ENCODE assay signal across 20 cellular contexts in genomic region chr10:132856869-132857524, GRCh38.
DNase-seq lines count a peak whose midpoint lies in the region; ATAC-seq and TF ChIP-seq lines count a peak whose summit lies in the region.
"Had no signal": no experiment of that assay in that cellular context is flagged by ENCODE, and none has a peak within 500 bp of the region (broad histone marks: within the 10 kb centered on the region; RNA-seq: fewer than 3 reads in every experiment).

No MANE protein-coding gene starts in this region.

- TF ChIP-seq EP300 in transverse colon (IDR thresholded peaks at IDR 0.05; ENCODE audit: low read depth) = no peak

- H2BK5ac ChIP-seq in H9 (ENCODE audit: insufficient read length, low read length) = no peak overlapping the region

- no peak overlapping the region for H3T11ph ChIP-seq in H9 (ENCODE audit: low read length)

- no peak overlapping the region for H3K9ac ChIP-seq in H9 (ENCODE audit: extremely low read depth, insufficient read length, low read length)
- H3K9ac ChIP-seq: GM23248 had no signal

- H2BK15ac ChIP-seq in H9 (ENCODE audit: low read depth, low read length) = no peak overlapping the region

- no peaks in the 10 kb centered on the region for H3K79me1 ChIP-seq in H9 (ENCODE audit: insufficient read depth, low read depth, low read length, poor library complexity, severe bottlenecking)

- no peaks in the 10 kb centered on the region for H3K4me1 ChIP-seq in H9 (ENCODE audit: insufficient read depth, low read length)
- H3K4me1 ChIP-seq in transverse colon = no peaks in the 10 kb centered on the region

- peak; percentile 1 for DNase-seq in activated gamma-delta T cell treated with Interleukin-2 at 50 U/mL for 16 hours
- no peak for DNase-seq in activated gamma-delta T cell (lab: John Stamatoyannopoulos, UW)
- peak; percentile 23 for DNase-seq in H9
- peak; percentile 50 for DNase-seq in islet precursor cell
- DNase-seq in transverse colon = peak; percentile 1
- no peak for DNase-seq in HPDE6-E6E7 (ENCODE audit: extremely low spot score)
- DNase-seq: Calu3; CD4-positive, CD25-positive, alpha-beta regulatory T cell; DMS79 treated with DMSO at 0.1 percent for 48 hours; GDM1; GM23248; KBM-7; NCI-H1105 treated with DMSO at 0.1 percent for 48 hours; NCI-H187 treated with DMSO at 0.1 percent for 48 hours; NCI-H2171; NCI-H82; SHP77 had no signal

- H3K27ac ChIP-seq in H9 (ENCODE audit: insufficient read length, low read depth, low read length) (no peak overlapping the region), transverse colon (no peak overlapping the region)
- H3K27ac ChIP-seq: GM23248, HL-60 had no signal

- H3K4me3 Mint-ChIP-seq in H9 = no peak overlapping the region
- H3K4me3 Mint-ChIP-seq: CD4-positive, CD25-positive, alpha-beta regulatory T cell had no signal

- TF ChIP-seq POLR2A in transverse colon (IDR thresholded peaks at IDR 0.05) = no peak

- no peak overlapping the region for H3K23ac ChIP-seq in H9 (ENCODE audit: insufficient read length, low read depth, low read length)

- no peak overlapping the region for H3K18ac ChIP-seq in H9 (ENCODE audit: insufficient read length, low read depth, low read length)

- H3K4me1 Mint-ChIP-seq in H9 = peaks cover 2 to 11% of the 10 kb centered on the region in 2 experiments; a peak in 2 of 4 replicates
- H3K4me1 Mint-ChIP-seq: CD4-positive, CD25-positive, alpha-beta regulatory T cell had no signal

- in situ Hi-C loops in transverse colon (cut with MboI; ENCODE audit: low pct_ligation_motif_present in 1 of 4, low pct_unique_long_range_greater_than_20kb in 1 of 4, low sequenced_read_pairs in 3 of 4) = no loop called here

- H3K9me3 ChIP-seq in H9 (ENCODE audit: control insufficient read depth, low read depth, low read length) (no peaks in the 10 kb centered on the region), transverse colon (no peaks in the 10 kb centered on the region)

- H3K27me3 ChIP-seq in H9 (ENCODE audit: insufficient read depth, low read length) (no peaks in the 10 kb centered on the region), transverse colon (peaks cover 17% of the 10 kb centered on the region)

- TF ChIP-seq CTCF in H9 (conservative IDR thresholded peaks at IDR 0.05) (no peak), transverse colon (IDR thresholded peaks at IDR 0.05) (no peak)

- H4K91ac ChIP-seq in H9 (ENCODE audit: insufficient read length, low read depth, low read length) = no peak overlapping the region

- no peak overlapping the region for H2AFZ ChIP-seq in H9 (ENCODE audit: low read length)
- H2AFZ ChIP-seq: GM23248 had no signal

- no peak overlapping the region for H3K4me2 ChIP-seq in H9 (ENCODE audit: insufficient read depth, insufficient read length, low read length)

- H4K8ac ChIP-seq in H9 (replicated peaks; ENCODE audit: insufficient read length, low read depth, low read length) = no peak overlapping the region

- no peak overlapping the region for H3K56ac ChIP-seq in H9 (ENCODE audit: insufficient read length, low read depth, low read length)

- no peak overlapping the region for H3K27ac Mint-ChIP-seq in H9
- H3K27ac Mint-ChIP-seq: CD4-positive, CD25-positive, alpha-beta regulatory T cell had no signal

- no peaks in the 10 kb centered on the region for H3K23me2 ChIP-seq in H9 (ENCODE audit: insufficient read length, low read depth, low read length, poor library complexity, severe bottlenecking)

- intact Hi-C loops in transverse colon (cut with DNase I; ENCODE audit: low total_unique reads) = no loop called here

- no peak overlapping the region for H4K5ac ChIP-seq in H9 (ENCODE audit: insufficient read length, low read depth, low read length)

- no peak overlapping the region for H2AK5ac ChIP-seq in H9 (ENCODE audit: insufficient read length, low read length)

- ATAC-seq in HG03469 (IDR thresholded peaks at IDR 0.05; ENCODE audit: unreplicated experiment) = no peak
- ATAC-seq in GM19395 (IDR thresholded peaks at IDR 0.05; ENCODE audit: unreplicated experiment) = no peak

- no peaks in the 10 kb centered on the region for H3K36me3 Mint-ChIP-seq in H9 (ENCODE audit: insufficient read depth in 1 of 3, low read depth in 3 of 3)
- H3K36me3 Mint-ChIP-seq: CD4-positive, CD25-positive, alpha-beta regulatory T cell had no signal

- no peaks in the 10 kb centered on the region for H4K20me1 ChIP-seq in H9 (ENCODE audit: control insufficient read depth, insufficient read depth, insufficient read length)

- H2BK12ac ChIP-seq in H9 (ENCODE audit: insufficient read length, low read depth, low read length) = no peak overlapping the region

- no CpG with 5 or more reads among the region's 13 CpGs for WGBS in H9 (ENCODE audit: extremely low coverage, insufficient read length, low lambda C conversion rate)
- 83 to 93% methylated on average over 1 to 13 of the region's 13 CpGs for WGBS in transverse colon (ENCODE audit: low coverage in 1 of 2), 2 donors

- H3K4ac ChIP-seq in H9 (ENCODE audit: low read depth, low read length) = no peak overlapping the region

- H3K14ac ChIP-seq in H9 (ENCODE audit: insufficient read depth, low read length) = no peak overlapping the region

- no peaks in the 10 kb centered on the region for H3K79me2 ChIP-seq in H9 (ENCODE audit: insufficient read depth, low read length)

- H3K4me3 ChIP-seq in transverse colon = no peak overlapping the region
- H3K4me3 ChIP-seq: GM23248 had no signal

- H2BK20ac ChIP-seq in H9 (ENCODE audit: low read depth, low read length, poor library complexity, severe bottlenecking) = no peak overlapping the region

- no peaks in the 10 kb centered on the region; the same call in none of the 2 replicates for H3K27me3 Mint-ChIP-seq in H9 (ENCODE audit: low read depth)
- H3K27me3 Mint-ChIP-seq: CD4-positive, CD25-positive, alpha-beta regulatory T cell had no signal

- no peak overlapping the region for H2BK120ac ChIP-seq in H9 (ENCODE audit: low read depth, low read length, poor library complexity, severe bottlenecking)

- peaks cover 0 to 2% of the 10 kb centered on the region in 2 experiments; a peak in 1 of 5 replicates for H3K9me3 Mint-ChIP-seq in H9

- H3K36me3 ChIP-seq in transverse colon = no peaks in the 10 kb centered on the region

Comparison
In these comparisons a context has a peak if more than half of its experiments do, and no peak if none do; other contexts are left out.
1. DNase-seq: peak in activated gamma-delta T cell treated with Interleukin-2 at 50 U/mL for 16 hours (single experiment), H9 (single experiment), islet precursor cell (single experiment) and transverse colon (single experiment); none in activated gamma-delta T cell (single experiment) and HPDE6-E6E7 (single experiment).